Comparison of ENCODE assay signal across 1 cellular context in genomic region chr10:102420810-102421644, GRCh38.
TF ChIP-seq lines count a peak whose summit lies in the region.

A gene with protein sequence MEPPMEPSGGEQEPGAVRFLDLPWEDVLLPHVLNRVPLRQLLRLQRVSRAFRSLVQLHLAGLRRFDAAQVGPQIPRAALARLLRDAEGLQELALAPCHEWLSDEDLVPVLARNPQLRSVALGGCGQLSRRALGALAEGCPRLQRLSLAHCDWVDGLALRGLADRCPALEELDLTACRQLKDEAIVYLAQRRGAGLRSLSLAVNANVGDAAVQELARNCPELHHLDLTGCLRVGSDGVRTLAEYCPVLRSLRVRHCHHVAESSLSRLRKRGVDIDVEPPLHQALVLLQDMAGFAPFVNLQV (plus strand): TSS chr10:102420836. CDS start chr10:102421130, 294 bp downstream.

TF ChIP-seq in H1, 55 proteins besides CTCF, POLR2A, EP300 and RAD21:
- no peak for TF ChIP-seq MAFK (IDR thresholded peaks at IDR 0.05; ENCODE audit: low read depth, low read length)
- no peak for TF ChIP-seq BCL11A (IDR thresholded peaks at IDR 0.05; ENCODE audit: low read depth in 2 of 2, low read length in 2 of 2)
- peak; percentile 62 for TF ChIP-seq TBP (IDR thresholded peaks at IDR 0.05; ENCODE audit: low read depth, low read length)
- TF ChIP-seq, protein P1, sequence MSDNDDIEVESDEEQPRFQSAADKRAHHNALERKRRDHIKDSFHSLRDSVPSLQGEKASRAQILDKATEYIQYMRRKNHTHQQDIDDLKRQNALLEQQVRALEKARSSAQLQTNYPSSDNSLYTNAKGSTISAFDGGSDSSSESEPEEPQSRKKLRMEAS (IDR thresholded peaks at IDR 0.05): no peak; the same call in 1 of the 2 replicates
- TF ChIP-seq GABPA (IDR thresholded peaks at IDR 0.05; ENCODE audit: borderline replicate concordance, insufficient read depth, low read length): peak; percentile 90
- TF ChIP-seq KDM4A (IDR thresholded peaks at IDR 0.05; ENCODE audit: low read depth, low read length, severe bottlenecking): peak; percentile 85
- TF ChIP-seq EZH2 (IDR thresholded peaks at IDR 0.05; ENCODE audit: low read depth, low read length, severe bottlenecking): no peak
- TF ChIP-seq RBBP5 (IDR thresholded peaks at IDR 0.05; ENCODE audit: borderline replicate concordance, low read depth, low read length): peak; percentile 83; the same call in 1 of the 2 replicates
- TF ChIP-seq, protein P2, sequence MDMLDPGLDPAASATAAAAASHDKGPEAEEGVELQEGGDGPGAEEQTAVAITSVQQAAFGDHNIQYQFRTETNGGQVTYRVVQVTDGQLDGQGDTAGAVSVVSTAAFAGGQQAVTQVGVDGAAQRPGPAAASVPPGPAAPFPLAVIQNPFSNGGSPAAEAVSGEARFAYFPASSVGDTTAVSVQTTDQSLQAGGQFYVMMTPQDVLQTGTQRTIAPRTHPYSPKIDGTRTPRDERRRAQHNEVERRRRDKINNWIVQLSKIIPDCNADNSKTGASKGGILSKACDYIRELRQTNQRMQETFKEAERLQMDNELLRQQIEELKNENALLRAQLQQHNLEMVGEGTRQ (IDR thresholded peaks at IDR 0.05; ENCODE audit: low read length): no peak
- TF ChIP-seq CREB1 (IDR thresholded peaks at IDR 0.05): peak; percentile 90
- TF ChIP-seq, protein P3, sequence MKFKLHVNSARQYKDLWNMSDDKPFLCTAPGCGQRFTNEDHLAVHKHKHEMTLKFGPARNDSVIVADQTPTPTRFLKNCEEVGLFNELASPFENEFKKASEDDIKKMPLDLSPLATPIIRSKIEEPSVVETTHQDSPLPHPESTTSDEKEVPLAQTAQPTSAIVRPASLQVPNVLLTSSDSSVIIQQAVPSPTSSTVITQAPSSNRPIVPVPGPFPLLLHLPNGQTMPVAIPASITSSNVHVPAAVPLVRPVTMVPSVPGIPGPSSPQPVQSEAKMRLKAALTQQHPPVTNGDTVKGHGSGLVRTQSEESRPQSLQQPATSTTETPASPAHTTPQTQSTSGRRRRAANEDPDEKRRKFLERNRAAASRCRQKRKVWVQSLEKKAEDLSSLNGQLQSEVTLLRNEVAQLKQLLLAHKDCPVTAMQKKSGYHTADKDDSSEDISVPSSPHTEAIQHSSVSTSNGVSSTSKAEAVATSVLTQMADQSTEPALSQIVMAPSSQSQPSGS (IDR thresholded peaks at IDR 0.05; ENCODE audit: low read length): no peak
- TF ChIP-seq TAF1 (IDR thresholded peaks at IDR 0.05; ENCODE audit: low read depth, low read length): peak; percentile 72
- TF ChIP-seq FOSL1 (IDR thresholded peaks at IDR 0.05; ENCODE audit: insufficient read depth, low read depth, low read length): no peak
- no peak for TF ChIP-seq SUZ12 (IDR thresholded peaks at IDR 0.05; ENCODE audit: low read length)
- TF ChIP-seq YY1 (IDR thresholded peaks at IDR 0.05; ENCODE audit: low read depth, low read length): peak; percentile 73
- TF ChIP-seq KDM5A (IDR thresholded peaks at IDR 0.05; ENCODE audit: low read length): peak; percentile 82
- TF ChIP-seq SP1 (IDR thresholded peaks at IDR 0.05; ENCODE audit: low read depth, low read length): 0 out of 2 replicates have a peak, but pooled peaks have one; percentile 47
- peak; percentile 50 for TF ChIP-seq E2F6 (IDR thresholded peaks at IDR 0.05)
- TF ChIP-seq CHD2 (IDR thresholded peaks at IDR 0.05; ENCODE audit: low read length): no peak
- no peak for TF ChIP-seq TEAD4 (IDR thresholded peaks at IDR 0.05; ENCODE audit: low read depth, low read length)
- TF ChIP-seq SAP30 (IDR thresholded peaks at IDR 0.05; ENCODE audit: insufficient read depth, insufficient replicate concordance, low read length): peak; percentile 9
- peak; percentile 72 for TF ChIP-seq POLR2AphosphoS5 (IDR thresholded peaks at IDR 0.05; ENCODE audit: low read depth, low read length)
- TF ChIP-seq SIN3A (conservative IDR thresholded peaks at IDR 0.05 in 1 of 2, IDR thresholded peaks at IDR 0.05 in 1 of 2; ENCODE audit: low read depth in 1 of 2, low read length in 2 of 2): peak; percentile 17 to 91; a peak in 2 of 4 replicates
- no peak for TF ChIP-seq TAF7 (optimal IDR thresholded peaks at IDR 0.05; ENCODE audit: borderline replicate concordance, low read depth, low read length)
- TF ChIP-seq ASH2L (IDR thresholded peaks at IDR 0.05; ENCODE audit: low read length): peak; percentile 85
- no peak for TF ChIP-seq POU5F1 (IDR thresholded peaks at IDR 0.05; ENCODE audit: low read depth, low read length)
- TF ChIP-seq PHF8 (conservative IDR thresholded peaks at IDR 0.05; ENCODE audit: low read depth, low read length): peak; percentile 82
- peak; percentile 80 for TF ChIP-seq SRF (IDR thresholded peaks at IDR 0.05; ENCODE audit: low read depth, low read length)
- no peak for TF ChIP-seq RNF2 (IDR thresholded peaks at IDR 0.05; ENCODE audit: borderline replicate concordance, low read depth, low read length, missing control alignments, poor library complexity, severe bottlenecking)
- TF ChIP-seq ATF3 (IDR thresholded peaks at IDR 0.05; ENCODE audit: insufficient read depth, low read depth, low read length): no peak
- TF ChIP-seq GTF2F1 (IDR thresholded peaks at IDR 0.05; ENCODE audit: borderline replicate concordance, low read depth, low read length): no peak
- TF ChIP-seq SIX5 (IDR thresholded peaks at IDR 0.05; ENCODE audit: low read depth, low read length): peak; percentile 13; the same call in 1 of the 2 replicates
